ENCODE assay signal across 8 cellular contexts in the genomic region with DNA sequence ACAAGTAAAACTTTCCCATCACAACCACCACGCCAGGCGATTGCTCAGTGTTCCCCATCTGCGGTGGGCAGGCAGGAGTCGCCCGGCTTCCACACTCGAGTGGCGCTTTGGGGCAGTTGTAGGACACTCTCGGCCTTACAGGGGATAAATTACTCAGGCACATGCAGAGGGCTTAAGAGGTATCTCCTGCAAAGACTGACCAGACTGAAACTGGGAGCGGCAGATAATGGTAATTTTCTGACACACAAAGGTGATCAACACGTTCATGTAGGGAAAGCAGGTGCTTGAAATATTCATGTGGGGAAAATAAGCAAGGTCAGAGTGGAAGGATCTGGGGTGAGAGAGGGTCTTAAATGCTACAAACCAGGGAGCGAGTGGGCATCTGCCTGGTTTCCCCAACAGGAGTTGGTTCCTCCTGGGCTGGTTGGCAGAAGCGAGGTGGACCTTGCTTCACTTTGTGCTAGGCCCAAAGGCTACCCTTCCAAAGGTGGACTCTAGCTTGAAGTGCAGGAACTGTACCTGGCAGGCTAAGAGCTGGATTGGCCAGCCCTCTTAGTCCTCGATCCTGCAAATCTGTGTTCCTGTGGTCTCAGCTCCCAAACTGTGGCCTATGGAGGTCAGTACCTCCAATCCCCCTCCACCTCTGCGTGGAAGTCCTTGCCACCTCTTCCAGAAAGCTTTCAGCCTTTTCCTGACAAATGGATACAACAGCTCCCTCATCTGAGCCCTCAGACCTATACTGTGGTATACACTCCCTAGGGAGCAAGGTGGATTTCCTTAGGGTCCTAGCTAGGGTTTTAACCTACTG. TPM values are rescaled to one million over a fixed set of nuclear protein-coding genes. Genes with fewer than 3 reads are reported as not detected.
A peak's percentile ranks its signal among the peaks of the same experiment; 100 is the strongest.
DNase-seq lines count a peak whose midpoint lies in the region; ATAC-seq, FAIRE-seq and TF ChIP-seq lines count a peak whose summit lies in the region.

No MANE protein-coding gene starts in this region.

- POLR2A ChIA-PET in RWPE1 (lab: Yijun Ruan, JAX; ENCODE audit: low non-redundant PET): no interaction called here

- H3K4me1 ChIP-seq in fibroblast of lung (ENCODE audit: control insufficient read depth, extremely low read depth, insufficient read depth, low read length) (peaks cover 7% of the 10 kb centered on the region), rectal smooth muscle tissue (ENCODE audit: control insufficient read depth, insufficient read depth, low read length) (peaks cover 5% of the 10 kb centered on the region)

- ATAC-seq in HG03097 (IDR thresholded peaks at IDR 0.05; ENCODE audit: low FRiP score, unreplicated experiment): no peak

- H3K27ac ChIP-seq in RWPE1 (peak overlapping the region; percentile 29), fibroblast of lung (ENCODE audit: insufficient read depth, low read length) (no peak overlapping the region), rectal smooth muscle tissue (ENCODE audit: low read depth, low read length) (peak overlapping the region; percentile 78)

- CTCF ChIA-PET in RWPE1 (lab: Yijun Ruan, JAX): no interaction called here

- DNase-seq in GM12892 (ENCODE audit: insufficient read length): no peak
- DNase-seq in RWPE1 (ENCODE audit: low spot score): no peak
- peak in 1 of 2 donors; percentile 28 for DNase-seq in fibroblast of lung (ENCODE audit: low read depth in 2 of 2)
- DNase-seq in cerebellar cortex (ENCODE audit: low spot score): no peak
- no peak for DNase-seq in A172 (ENCODE audit: low spot score)
- DNase-seq in OCI-M2 (lab: John Stamatoyannopoulos, UW; ENCODE audit: unreplicated experiment): no peak

- peak overlapping the region; percentile 40 to 62 (median 45) for H3K4me3 ChIP-seq in fibroblast of lung (replicated peaks in 1 of 4; ENCODE audit: control extremely low read depth in 1 of 4, insufficient read depth in 1 of 4, low read depth in 3 of 4, low read length in 4 of 4)
- H3K4me3 ChIP-seq in rectal smooth muscle tissue (ENCODE audit: low read length): peak overlapping the region; percentile 80

- TF ChIP-seq CTCF in RWPE1 (conservative IDR thresholded peaks at IDR 0.05; ENCODE audit: low read depth) (no peak), fibroblast of lung (conservative IDR thresholded peaks at IDR 0.05 in 1 of 2, IDR thresholded peaks at IDR 0.05 in 1 of 2; ENCODE audit: low read depth in 1 of 2, low read length in 2 of 2) (no peak)

- no peak for TF ChIP-seq POLR2A in GM12892 (IDR thresholded peaks at IDR 0.05; ENCODE audit: low read depth, low read length)

- H2AFZ ChIP-seq in fibroblast of lung (ENCODE audit: low read length): peak overlapping the region; percentile 80

- H3K27me3 ChIP-seq in fibroblast of lung (ENCODE audit: control insufficient read depth, insufficient read depth, low read length) (no peaks in the 10 kb centered on the region), rectal smooth muscle tissue (ENCODE audit: control insufficient read depth, insufficient read depth, low read length) (no peaks in the 10 kb centered on the region)

- H3K9ac ChIP-seq in fibroblast of lung (ENCODE audit: insufficient read depth, low read length) (peak overlapping the region; percentile 86), rectal smooth muscle tissue (ENCODE audit: low read length) (peak overlapping the region; percentile 12)

- peak overlapping the region; percentile 85 for H3K4me2 ChIP-seq in fibroblast of lung (ENCODE audit: extremely low read depth, insufficient read depth, low read length)

- no peaks in the 10 kb centered on the region for H3K79me2 ChIP-seq in fibroblast of lung (ENCODE audit: control insufficient read depth, insufficient read depth, low read length)

- peaks cover 4% of the 10 kb centered on the region for H3K36me3 ChIP-seq in fibroblast of lung (ENCODE audit: control insufficient read depth, insufficient read depth, low read length)
- peaks cover 5% of the 10 kb centered on the region for H3K36me3 ChIP-seq in rectal smooth muscle tissue (ENCODE audit: control insufficient read depth, insufficient read depth, low read length)

- no peaks in the 10 kb centered on the region for H3K9me3 ChIP-seq in fibroblast of lung (ENCODE audit: control insufficient read depth, insufficient read depth, low read depth, low read length)

- peak; percentile 56 for FAIRE-seq in GM12892 (lab: Jason Lieb, UNC)

- no peaks in the 10 kb centered on the region for H4K20me1 ChIP-seq in fibroblast of lung (ENCODE audit: control insufficient read depth, extremely low read depth, insufficient read depth, low read length)

RNA-seq across cellular contexts. Expression of a gene that starts 16.7 kb away (rescaled TPM):
- 10.4 TPM for polyA plus RNA-seq in GM12892 (2012; ENCODE audit: missing spikeins)
- 1.5 and 2.3 TPM in 2 replicates for total RNA-seq in fibroblast of lung
- 1.6 and 2.3 TPM in 2 replicates for polyA plus RNA-seq in fibroblast of lung
- polyA plus RNA-seq in fibroblast of lung (2012): 4.2 and 4.3 TPM in 2 replicates
- polyA minus RNA-seq in fibroblast of lung (ENCODE audit: low replicate concordance): 13.4 and 14.9 TPM in 2 replicates
- 3.7 and 4.6 TPM in 2 replicates for total RNA-seq in A172 (2014; rRNA removed; shearing (Covaris generic))

RNA-seq across cellular contexts. Expression of a gene that starts 16.9 kb away (rescaled TPM):
- 13.8 TPM for polyA plus RNA-seq in GM12892 (2012; ENCODE audit: missing spikeins)
- total RNA-seq in fibroblast of lung: 23.4 and 32.4 TPM in 2 replicates
- polyA plus RNA-seq in fibroblast of lung: 39.6 and 41.0 TPM in 2 replicates
- 36.7 and 37.8 TPM in 2 replicates for polyA plus RNA-seq in fibroblast of lung (2012)
- polyA minus RNA-seq in fibroblast of lung (ENCODE audit: low replicate concordance): 42.6 and 46.4 TPM in 2 replicates
- 59.5 and 60.8 TPM in 2 replicates for total RNA-seq in A172 (2014; rRNA removed; shearing (Covaris generic))
